In the genomic region with DNA sequence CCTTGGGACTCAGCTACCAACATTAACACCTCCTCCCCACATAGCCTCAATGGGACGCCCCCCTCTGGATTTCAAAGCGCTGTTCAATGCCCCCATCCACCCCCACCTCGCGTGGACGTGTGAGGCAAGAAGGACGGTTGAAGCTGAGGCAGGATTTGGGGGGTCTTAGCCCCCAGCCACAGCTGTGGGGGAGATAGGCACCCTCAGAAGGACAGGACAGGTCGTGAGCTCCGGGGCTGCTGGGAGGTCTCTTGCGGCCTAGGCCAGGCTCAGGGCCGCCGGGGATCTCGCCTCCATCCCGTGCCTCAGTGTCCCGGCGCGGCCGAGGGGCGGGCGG, we compare ENCODE assay signal across 8 cellular contexts. TPM values are rescaled to one million over a fixed set of nuclear protein-coding genes. Genes with fewer than 3 reads are reported as not detected.
A peak's percentile ranks its signal among the peaks of the same experiment; 100 is the strongest.
DNase-seq lines count a peak whose midpoint lies in the region; ATAC-seq and TF ChIP-seq lines count a peak whose summit lies in the region.

No MANE protein-coding gene starts in this region.

- H3K4me1 ChIP-seq in SJSA1 (replicated peaks) (peaks cover 10% of the 10 kb centered on the region), gastrocnemius medialis (peaks cover 6 to 13% of the 10 kb centered on the region in 2 donors)

- H3K36me3 ChIP-seq in GM06990 (ENCODE audit: control insufficient read depth, insufficient read depth, low read length), result no peaks in the 10 kb centered on the region
- H3K36me3 ChIP-seq in SJSA1, result no peaks in the 10 kb centered on the region
- H3K36me3 ChIP-seq in gastrocnemius medialis, result no peaks in the 10 kb centered on the region

- H3K27me3 ChIP-seq in GM06990 (replicated peaks; ENCODE audit: control insufficient read depth, insufficient read depth, low read length), result no peaks in the 10 kb centered on the region
- H3K27me3 ChIP-seq in SJSA1 (replicated peaks), result no peaks in the 10 kb centered on the region
- no peaks in the 10 kb centered on the region for H3K27me3 ChIP-seq in gastrocnemius medialis

- in situ Hi-C loops in gastrocnemius medialis (cut with MboI; ENCODE audit: low sequenced_read_pairs in 4 of 4), result loop anchor here in 1 of 4 donors (10.0 kb wide), 1 partner anchor 130 kb away; no protein-coding TSS in a partner anchor

- TF ChIP-seq CTCF in GM06990 (IDR thresholded peaks at IDR 0.05; ENCODE audit: insufficient read depth, low read length, poor library complexity, severe bottlenecking) (no peak), fibroblast of mammary gland (conservative IDR thresholded peaks at IDR 0.05; ENCODE audit: control insufficient read depth, insufficient read depth, low read depth, low read length) (no peak), gastrocnemius medialis (IDR thresholded peaks at IDR 0.05 in 4 of 5, conservative IDR thresholded peaks at IDR 0.05 in 1 of 5) (no peak)

- intact Hi-C loops in gastrocnemius medialis (cut with DNase I; ENCODE audit: low total_unique reads) (loop anchor here (2.0 kb wide), 1 partner anchor 132 kb away; no protein-coding TSS in a partner anchor), left colon (cut with DNase I, micrococcal nuclease) (loop anchor here in 1 of 2 donors (10.0 kb wide), 1 partner anchor 160 kb away; a partner anchor contains a TSS), posterior vena cava (cut with DNase I) (loop anchor here (10.0 kb wide), 1 partner anchor 160 kb away; a partner anchor contains a TSS)

- DNase-seq in GM06990 (ENCODE audit: extremely low read depth, insufficient read length) (no peak), SJSA1 (ENCODE audit: low read depth in 1 of 2, low spot score in 2 of 2) (no peak), fibroblast of mammary gland (ENCODE audit: low read depth) (no peak), gastrocnemius medialis (no peak), left colon (no peak), pons (ENCODE audit: low spot score) (no peak), dedifferentiated amniotic fluid mesenchymal stem cell (ENCODE audit: extremely low spot score) (no peak), posterior vena cava (ENCODE audit: low spot score) (no peak)

- no peak for TF ChIP-seq POLR2A in gastrocnemius medialis (IDR thresholded peaks at IDR 0.05)

- H3K27ac ChIP-seq in SJSA1 (no peak overlapping the region), gastrocnemius medialis (peak overlapping the region in 2 of 4 donors; percentile 69 to 76)

- ATAC-seq in gastrocnemius medialis (no peak), left colon (no peak)

- H3K9me3 ChIP-seq in SJSA1 (replicated peaks) (no peaks in the 10 kb centered on the region), gastrocnemius medialis (no peaks in the 10 kb centered on the region)

- H3K4me3 ChIP-seq in GM06990 (replicated peaks; ENCODE audit: low read depth, low read length) (peak overlapping the region; percentile 72), SJSA1 (peak overlapping the region; percentile 49), fibroblast of mammary gland (ENCODE audit: control insufficient read depth, low read depth, low read length) (peak overlapping the region; percentile 33), gastrocnemius medialis (peak overlapping the region; percentile 66 to 90 (median 74))

RNA-seq across cellular contexts. Expression of a gene that starts 8.3 kb away (rescaled TPM):
- not detected in 2 replicates for total RNA-seq in SJSA1 (2014; rRNA removed; shearing (Covaris generic))
- not detected for total RNA-seq in gastrocnemius medialis
- total RNA-seq in left colon, result not detected
- not detected for total RNA-seq in posterior vena cava

RNA-seq across cellular contexts. Expression of a gene that starts 23.0 kb away (rescaled TPM):
- 51.8 and 52.0 TPM in 2 replicates for total RNA-seq in SJSA1 (2014; rRNA removed; shearing (Covaris generic))
- total RNA-seq in gastrocnemius medialis (10 to 100 TPM; 30.5 to 47.9 (median 38.5) TPM), left colon (10 to 100 TPM; 34.6 to 39.0 TPM), posterior vena cava (10 to 100 TPM; 29.5 to 35.3 TPM)

RNA-seq across cellular contexts. Expression of a gene that starts 35.5 kb away (rescaled TPM):
- 19.8 and 33.9 TPM in 2 replicates for total RNA-seq in SJSA1 (2014; rRNA removed; shearing (Covaris generic))
- total RNA-seq in gastrocnemius medialis (10 to 100 TPM; 44.9 to 61.9 (median 48.0) TPM), left colon (10 to 100 TPM; 85.2 to 98.2 TPM), posterior vena cava (10 to 100 TPM; 55.1 to 59.9 TPM)

RNA-seq across cellular contexts. Expression of a gene that starts 45.0 kb away (rescaled TPM):
- 40.6 and 45.1 TPM in 2 replicates for total RNA-seq in SJSA1 (2014; rRNA removed; shearing (Covaris generic))
- total RNA-seq in gastrocnemius medialis (10 to 100 TPM; 43.4 to 51.0 (median 46.0) TPM), left colon (10 to 100 TPM; 37.9 to 39.2 TPM), posterior vena cava (10 to 100 TPM; 35.6 to 37.8 TPM)

RNA-seq across cellular contexts. Expression of a gene that starts 49.1 kb away (rescaled TPM):
- total RNA-seq in SJSA1 (2014; rRNA removed; shearing (Covaris generic)), result 450 and 523 TPM in 2 replicates
- total RNA-seq in gastrocnemius medialis (100 to 1,000 TPM; 341 to 464 (median 358) TPM), left colon (100 to 1,000 TPM; 268 to 291 TPM), posterior vena cava (100 to 1,000 TPM; 473 to 486 TPM)
